29 cellular contexts compared by ENCODE assay signal in the genomic region with DNA sequence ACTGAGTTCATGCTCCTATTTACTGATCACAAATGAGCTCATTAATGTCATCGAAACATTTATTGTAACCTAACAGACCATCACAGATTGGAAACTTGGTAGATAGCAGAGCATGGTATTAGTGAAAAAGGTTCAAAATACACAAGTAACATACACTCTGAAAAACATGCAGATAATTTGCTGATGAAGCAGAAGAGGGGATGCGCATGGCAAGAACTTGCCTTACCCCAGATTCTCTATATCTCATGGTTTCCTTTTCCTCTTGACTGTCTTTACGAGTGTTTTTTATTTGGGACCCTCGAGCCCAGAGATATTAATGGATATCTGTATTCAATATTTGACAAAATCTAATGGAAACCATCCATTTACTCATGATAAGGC. TPM values are rescaled to one million over a fixed set of nuclear protein-coding genes. Genes with fewer than 3 reads are reported as not detected.
DNase-seq lines count a peak whose midpoint lies in the region; ATAC-seq, FAIRE-seq and TF ChIP-seq lines count a peak whose summit lies in the region.
"Had no signal": no experiment of that assay in that cellular context is flagged by ENCODE, and none has a peak within 500 bp of the region (broad histone marks: within the 10 kb centered on the region; RNA-seq: fewer than 3 reads in every experiment).

No MANE protein-coding gene starts in this region.

- H3K9ac ChIP-seq in HepG2 (ENCODE audit: insufficient read depth, low read depth, low read length): no peak overlapping the region
- H3K9ac ChIP-seq in HUES48 (ENCODE audit: low read depth, low read length): no peak overlapping the region
- no peak overlapping the region for H3K9ac ChIP-seq in H1 (replicated peaks in 1 of 4; ENCODE audit: extremely low read depth in 1 of 4, low read depth in 3 of 4, low read length in 3 of 4)

- H2AFZ ChIP-seq in HepG2 (ENCODE audit: low read length): no peak overlapping the region
- no peak overlapping the region for H2AFZ ChIP-seq in H1 (ENCODE audit: low read length)

- 92% methylated on average over 4 of the region's 4 CpGs for WGBS in HepG2 (ENCODE audit: low lambda C conversion rate)
- WGBS in right lobe of liver (ENCODE audit: insufficient coverage, low coverage, low lambda C conversion rate, missing lambda C conversion rate): 92% methylated on average over 4 of the region's 4 CpGs
- WGBS in H1 (ENCODE audit: extremely low coverage in 1 of 2, insufficient coverage in 1 of 2, insufficient read length in 1 of 2, insufficient replicate concordance in 2 of 2, low coverage in 1 of 2, low lambda C conversion rate in 2 of 2, missing lambda C conversion rate in 1 of 2), 2 experiments: 84% methylated on average over 4 of the region's 4 CpGs; no CpG with 5 or more reads in 1 of the 2 experiments

- no peak for ATAC-seq in HepG2
- no peak for ATAC-seq in right lobe of liver
- ATAC-seq in activated naive CD4-positive, alpha-beta T cell treated with anti-CD3 and anti-CD28 coated beads, Interleukin-2, amount 50 U/mL, for 72 hours: no peak
- no peak for ATAC-seq in HG03565 (IDR thresholded peaks at IDR 0.05; ENCODE audit: unreplicated experiment)
- ATAC-seq: activated T-cell treated with anti-CD3 and anti-CD28 coated beads, Interleukin-2, amount 50 U/mL, for 72 hours; lower lobe of right lung; sciatic nerve; SK-N-SH treated with all-trans-retinoic acid at 6 μM for 48 hours had no signal

- H2BK5ac ChIP-seq in H1 (ENCODE audit: low read depth, low read length): no peak overlapping the region

- POLR2A ChIA-PET in HepG2 (lab: Yijun Ruan, JAX) (no interaction called here), H1 (lab: Charles Lee; ENCODE audit: partially characterized antibody) (interaction anchor here (0.9 to 1.2 kb wide), 3 partner anchors 9 to 305 kb away, joined by 3 to 4 read pairs (median 3); no protein-coding TSS in a partner anchor)

- no TSS peak for BruUV-seq in HepG2 (replicated peaks; lab: Mats Ljungman, UMichigan)

- H3K79me2 ChIP-seq in HepG2 (ENCODE audit: insufficient read depth, low read length) (no peaks in the 10 kb centered on the region), H1 (ENCODE audit: control insufficient read depth in 1 of 2, insufficient read depth in 2 of 2, low read length in 2 of 2) (no peaks in the 10 kb centered on the region)

- no peaks in the 10 kb centered on the region for H3K27me3 ChIP-seq in HepG2 (ENCODE audit: control insufficient read depth in 1 of 2, insufficient read depth in 2 of 2, low read length in 2 of 2)
- H3K27me3 ChIP-seq in right lobe of liver: no peaks in the 10 kb centered on the region
- no peaks in the 10 kb centered on the region for H3K27me3 ChIP-seq in HUES48 (ENCODE audit: control insufficient read depth, insufficient read depth, low read length)
- no peaks in the 10 kb centered on the region for H3K27me3 ChIP-seq in H1 (replicated peaks in 1 of 4; ENCODE audit: control insufficient read depth in 3 of 4, extremely low read depth in 1 of 4, insufficient read depth in 3 of 4, low read length in 3 of 4)
- H3K27me3 ChIP-seq: ascending aorta, stomach, transverse colon had no signal

- TF ChIP-seq RAD21 in HepG2 (CRISPR knock-in tag; IDR thresholded peaks at IDR 0.05) (no peak), H1 (IDR thresholded peaks at IDR 0.05 in 1 of 2, conservative IDR thresholded peaks at IDR 0.05 in 1 of 2; ENCODE audit: low read depth in 2 of 2, low read length in 2 of 2) (no peak)

- no peak overlapping the region for H2BK20ac ChIP-seq in H1 (ENCODE audit: low read length)

- CTCF ChIA-PET in HepG2 (lab: Yijun Ruan, JAX; ENCODE audit: low intra/inter-chr PET ratio, low total read pairs) (no interaction called here), H1 (lab: Charles Lee; ENCODE audit: partially characterized antibody) (no interaction called here)

- H3K4me3 ChIP-seq in HepG2 (replicated peaks in 1 of 3; ENCODE audit: insufficient read depth in 1 of 3, low read depth in 2 of 3, low read length in 3 of 3) (no peak overlapping the region), right lobe of liver (no peak overlapping the region), HUES48 (ENCODE audit: low read depth, low read length) (no peak overlapping the region), H1 (ENCODE audit: extremely low read depth in 1 of 4, insufficient read depth in 2 of 4, low read depth in 3 of 4, low read length in 4 of 4) (peak overlapping the region in 1 of 4 experiments; percentile 2; a peak in 1 of 8 replicates)
- H3K4me3 ChIP-seq: ascending aorta, lower lobe of right lung, stomach, transverse colon had no signal

- intact Hi-C loops in HepG2 (cut with micrococcal nuclease; ENCODE audit: unreplicated experiment) (no loop called here), right lobe of liver (cut with DNase I) (no loop called here)

- no peaks in the 10 kb centered on the region for H3K9me3 ChIP-seq in HepG2 (ENCODE audit: low read length)
- H3K9me3 ChIP-seq in right lobe of liver: no peaks in the 10 kb centered on the region
- H3K9me3 ChIP-seq in HUES48 (ENCODE audit: control insufficient read depth, insufficient read depth, low read length): no peaks in the 10 kb centered on the region
- H3K9me3 ChIP-seq in H1 (ENCODE audit: insufficient read depth in 2 of 2, low read depth in 1 of 2, low read length in 1 of 2): no peaks in the 10 kb centered on the region
- H3K9me3 ChIP-seq: ascending aorta, lower lobe of right lung, stomach, transverse colon had no signal

- no peak overlapping the region for H4K8ac ChIP-seq in H1 (ENCODE audit: extremely low read depth, insufficient read depth, low read length)

- no peaks in the 10 kb centered on the region for H4K20me1 ChIP-seq in HepG2 (ENCODE audit: insufficient read depth, low read length)
- H4K20me1 ChIP-seq in H1 (replicated peaks in 1 of 2; ENCODE audit: control insufficient read depth in 1 of 2, insufficient read depth in 2 of 2, low read length in 2 of 2): no peaks in the 10 kb centered on the region

- TF ChIP-seq CTCF in HepG2 (CRISPR knock-in tag; IDR thresholded peaks at IDR 0.05) (no peak), right lobe of liver (IDR thresholded peaks at IDR 0.05) (no peak), H1 (IDR thresholded peaks at IDR 0.05; ENCODE audit: control extremely low read depth in 1 of 3, insufficient read depth in 1 of 3, low read depth in 1 of 3, low read length in 3 of 3) (no peak)

- H3K79me1 ChIP-seq in H1 (ENCODE audit: low read depth, low read length): no peaks in the 10 kb centered on the region

- FAIRE-seq in HepG2 (lab: Jason Lieb, UNC) (no peak), H1 (lab: Jason Lieb, UNC) (no peak)

- H3K9me3 Mint-ChIP-seq in activated naive CD4-positive, alpha-beta T cell treated with anti-CD3 and anti-CD28 coated beads, Interleukin-2, amount 50 U/mL, for 72 hours: no peaks in the 10 kb centered on the region
- H3K9me3 Mint-ChIP-seq: activated CD4-positive, alpha-beta T cell treated with anti-CD3 and anti-CD28 coated beads, Interleukin-2, amount 10 ng/mL, durations not matched to agents 7 days and 5 days; activated T-cell treated with anti-CD3 and anti-CD28 coated beads, Interleukin-2, amount 50 U/mL, for 72 hours; neural crest cell; T-helper 2 cell treated with Interferon-gamma antibody and Interleukin-4, amounts not matched to agents 5 μg/mL and 100 μg/mL, for 36 hours had no signal

- H2AK5ac ChIP-seq in H1 (ENCODE audit: low read depth, low read length): no peak overlapping the region

- H3K18ac ChIP-seq in H1 (ENCODE audit: extremely low read depth, low read length): no peak overlapping the region

- no peak overlapping the region for H3K23ac ChIP-seq in H1 (ENCODE audit: insufficient read length)

- no peaks in the 10 kb centered on the region for H3K4me1 ChIP-seq in HepG2 (ENCODE audit: insufficient read depth, low read length)
- no peaks in the 10 kb centered on the region for H3K4me1 ChIP-seq in right lobe of liver
- H3K4me1 ChIP-seq in HUES48 (ENCODE audit: control insufficient read depth, insufficient read depth, low read length): peaks cover 14% of the 10 kb centered on the region
- peaks cover 0 to 7% (median 5%) of the 10 kb centered on the region in 4 experiments; a peak in 4 of 7 replicates for H3K4me1 ChIP-seq in H1 (replicated peaks in 1 of 4; ENCODE audit: control insufficient read depth in 3 of 4, insufficient read depth in 4 of 4, low read length in 3 of 4)
- H3K4me1 ChIP-seq: ascending aorta, lower lobe of right lung, stomach, transverse colon had no signal

- peaks cover 11 to 20% of the 10 kb centered on the region in 2 donors for H3K36me3 Mint-ChIP-seq in activated naive CD4-positive, alpha-beta T cell treated with anti-CD3 and anti-CD28 coated beads, Interleukin-2, amount 50 U/mL, for 72 hours

- H2BK120ac ChIP-seq in H1 (replicated peaks; ENCODE audit: low read depth, low read length): peak overlapping the region; percentile 45

- H4K91ac ChIP-seq in H1 (replicated peaks; ENCODE audit: insufficient read length, low read length): no peak overlapping the region

- no peak overlapping the region for H3K56ac ChIP-seq in H1 (replicated peaks; ENCODE audit: insufficient read length, low read depth, low read length)

- peaks cover 3 to 11% of the 10 kb centered on the region in 2 experiments; a peak in 3 of 5 replicates for H3K36me3 ChIP-seq in HepG2 (replicated peaks in 1 of 2; ENCODE audit: control insufficient read depth in 1 of 2, insufficient read depth in 2 of 2, low read length in 2 of 2)
- peaks cover 0 to 20% (median 4%) of the 10 kb centered on the region in 4 donors for H3K36me3 ChIP-seq in right lobe of liver
- H3K36me3 ChIP-seq in HUES48 (ENCODE audit: control insufficient read depth, insufficient read depth, low read length): peaks cover 35% of the 10 kb centered on the region
- peaks cover 0 to 25% (median 6%) of the 10 kb centered on the region in 4 experiments; a peak in 4 of 8 replicates for H3K36me3 ChIP-seq in H1 (ENCODE audit: control insufficient read depth in 2 of 4, insufficient read depth in 4 of 4, low read length in 3 of 4)

- no peak overlapping the region for H3K27ac Mint-ChIP-seq in activated naive CD4-positive, alpha-beta T cell treated with anti-CD3 and anti-CD28 coated beads, Interleukin-2, amount 50 U/mL, for 72 hours
- H3K27ac Mint-ChIP-seq: activated CD4-positive, alpha-beta T cell treated with anti-CD3 and anti-CD28 coated beads, Interleukin-2, amount 10 ng/mL, durations not matched to agents 7 days and 5 days; T-helper 2 cell treated with Interferon-gamma antibody and Interleukin-4, amounts not matched to agents 5 μg/mL and 100 μg/mL, for 36 hours had no signal

- no peak overlapping the region for H3K14ac ChIP-seq in H1 (ENCODE audit: insufficient read length)

- no peak overlapping the region for H2BK12ac ChIP-seq in H1 (ENCODE audit: low read depth, low read length)

- H3K27ac ChIP-seq in HepG2 (ENCODE audit: extremely low read length, insufficient read depth, low read length) (no peak overlapping the region), right lobe of liver (no peak overlapping the region), HUES48 (ENCODE audit: low read depth, low read length) (peak overlapping the region; percentile 11), H1 (ENCODE audit: low read depth, low read length) (no peak overlapping the region)
- H3K27ac ChIP-seq: ascending aorta, lower lobe of right lung, stomach, transverse colon had no signal

- H3K4me2 ChIP-seq in HepG2 (ENCODE audit: low read depth, low read length): no peak overlapping the region
- 0 out of 4 replicates have a peak overlapping the region, but pooled peaks of 1 of the 2 experiments have one; percentile 20 for H3K4me2 ChIP-seq in H1 (ENCODE audit: insufficient read depth in 1 of 2, low read depth in 2 of 2, low read length in 2 of 2)

- H3K4ac ChIP-seq in H1 (replicated peaks; ENCODE audit: insufficient read length, low read depth, low read length): no peak overlapping the region

- no peak overlapping the region for H2BK15ac ChIP-seq in H1 (ENCODE audit: low read length)

- TF ChIP-seq EP300 in HepG2 (IDR thresholded peaks at IDR 0.05; ENCODE audit: low read depth in 2 of 2, low read length in 2 of 2): no peak
- no peak for TF ChIP-seq EP300 in HepG2 (CRISPR knock-in tag; IDR thresholded peaks at IDR 0.05; ENCODE audit: borderline replicate concordance)
- TF ChIP-seq EP300 in H1 (IDR thresholded peaks at IDR 0.05; ENCODE audit: borderline replicate concordance in 1 of 2, low read depth in 2 of 2, low read length in 2 of 2): no peak

- peak overlapping the region; percentile 37 for H4K5ac ChIP-seq in H1 (ENCODE audit: insufficient read length, low read depth, low read length)

- TF ChIP-seq POLR2A in HepG2 (IDR thresholded peaks at IDR 0.05; ENCODE audit: insufficient read depth in 1 of 2, low read depth in 2 of 2, low read length in 2 of 2) (no peak), right lobe of liver (IDR thresholded peaks at IDR 0.05) (no peak), H1 (IDR thresholded peaks at IDR 0.05; ENCODE audit: control extremely low read depth in 1 of 2, low read depth in 2 of 2, low read length in 2 of 2) (no peak)

- H3K23me2 ChIP-seq in H1 (ENCODE audit: low read depth, low read length): no peaks in the 10 kb centered on the region

- DNase-seq in HepG2 (ENCODE audit: low spot score) (no peak), right lobe of liver (no peak), H1 (ENCODE audit: low read depth in 1 of 2, low spot score in 2 of 2) (no peak), glomerular visceral epithelial cell (ENCODE audit: extremely low spot score) (no peak), hypothalamus (lab: John Stamatoyannopoulos, UW) (no peak)
- DNase-seq in activated naive CD4-positive, alpha-beta T cell treated with anti-CD3 and anti-CD28 coated beads, Interleukin-2, amount 50 U/mL, for 72 hours (ENCODE audit: low spot score in 2 of 2): no peak
- DNase-seq: 8988T; activated CD4-positive, alpha-beta T cell treated with anti-CD3 and anti-CD28 coated beads, Interleukin-2, amount 10 ng/mL, durations not matched to agents 7 days and 5 days; activated naive CD4-positive, alpha-beta T cell treated with anti-CD3 and anti-CD28 coated beads, Interleukin-2, amount 50 U/mL, for 16 hours; activated T-cell treated with anti-CD3 and anti-CD28 coated beads, Interleukin-2, amount 50 U/mL, for 72 hours; AML-193; cortex of kidney; GF-D8; lower lobe of right lung; NCI-H1105 treated with DMSO at 0.1 percent for 48 hours; NCI-H2029 treated with DMSO at 0.1 percent for 48 hours; NCI-H226; NCI-H774; posterior cingulate gyrus; stimulated activated CD4-positive, alpha-beta T cell treated with anti-CD3 and anti-CD28 coated beads, Interleukin-15, amount 100 ng/mL, for 24 hours; stomach had no signal

- in situ Hi-C loops in HepG2 (cut with HindIII; ENCODE audit: extremely low pct_ligation_motif_present, low pct_unique_long_range_greater_than_20kb): no loop called here

RNA-seq across cellular contexts. Expression of gene QRSL1, which starts 37.6 kb away (rescaled TPM):
- total RNA-seq in HepG2 (2016; rRNA removed; fragmentation: Illumina TruSeq; extraction: Trizol): 22.3 and 24.2 TPM in 2 replicates
- 8.5 and 9.3 TPM in 2 replicates for total RNA-seq in HepG2 (2016; cell fraction: cytosol; rRNA removed; fragmentation: Illumina TruSeq; extraction: Trizol; ENCODE audit: low read depth)
- 22.7 and 26.6 TPM in 2 replicates for total RNA-seq in HepG2 (2016; cell fraction: insoluble cytoplasmic fraction; rRNA removed; fragmentation: Illumina TruSeq; extraction: Trizol)
- 19.1 and 19.6 TPM in 2 replicates for total RNA-seq in HepG2 (2016; cell fraction: membrane; rRNA removed; fragmentation: Illumina TruSeq; extraction: Trizol)
- 13.8 and 19.9 TPM in 2 replicates for total RNA-seq in HepG2 (2016; cell fraction: nucleus; rRNA removed; fragmentation: Illumina TruSeq; extraction: Trizol)
- polyA plus RNA-seq in HepG2 (2011; rRNA removed): 6.4 and 8.2 TPM in 2 replicates
- polyA plus RNA-seq in HepG2 (2011; cell fraction: cytosol; rRNA removed): 5.0 and 5.5 TPM in 2 replicates
- 3.4 and 3.8 TPM in 2 replicates for polyA plus RNA-seq in HepG2 (2011; cell fraction: nucleus; rRNA removed)
- 7.6 and 8.7 TPM in 2 replicates for polyA plus RNA-seq in HepG2 (2012)
- 5.1 and 6.2 TPM in 2 replicates for polyA plus RNA-seq in HepG2 (2016; cell fraction: cytosol; fragmentation: Illumina TruSeq; extraction: Trizol; ENCODE audit: low read depth)
- polyA plus RNA-seq in HepG2 (2016; cell fraction: insoluble cytoplasmic fraction; fragmentation: Illumina TruSeq; extraction: Trizol; ENCODE audit: low read depth): 18.4 and 18.9 TPM in 2 replicates
- 9.0 and 9.9 TPM in 2 replicates for polyA plus RNA-seq in HepG2 (2016; cell fraction: membrane; fragmentation: Illumina TruSeq; extraction: Trizol; ENCODE audit: low read depth)
- polyA plus RNA-seq in HepG2 (2016; cell fraction: nucleus; fragmentation: Illumina TruSeq; extraction: Trizol; ENCODE audit: insufficient read depth, low read depth): 11.0 and 15.2 TPM in 2 replicates
- 12.6 and 15.4 TPM in 2 replicates for polyA minus RNA-seq in HepG2 (2011; rRNA and poly(A)+ RNA removed; ENCODE audit: low replicate concordance)
- polyA minus RNA-seq in HepG2 (2011; cell fraction: cytosol; rRNA and poly(A)+ RNA removed): 5.0 and 5.5 TPM in 2 replicates
- 18.9 and 19.0 TPM in 2 replicates for polyA minus RNA-seq in HepG2 (2011; cell fraction: nucleus; rRNA and poly(A)+ RNA removed)
- total RNA-seq in right lobe of liver: 1 to 10 TPM; 6.0 to 8.8 (median 7.8) TPM
- total RNA-seq in H1 (2021; fragmentation: NEBNext Ultra II Directional; extraction: Animal tissue kit (Norgen Biotek cat#: 25700)): 22.0 and 22.2 TPM in 2 replicates
- 5.6 and 7.8 TPM in 2 replicates for polyA plus RNA-seq in H1 (2011; rRNA removed)
- 12.2 TPM for polyA plus RNA-seq in H1 (2011; cell fraction: cytosol; rRNA removed)
- 10.3 TPM for polyA plus RNA-seq in H1 (2011; cell fraction: nucleus; rRNA removed)
- polyA plus RNA-seq in H1 (2012, experiment 1 of 2): 11.5 to 20.0 TPM (median 14.2 TPM) in 4 replicates
- 3.7 TPM for polyA plus RNA-seq in H1 (2012, experiment 2 of 2)
- 9.4 TPM for polyA plus RNA-seq in H1 (2013, experiment 1 of 2)
- 9.2 TPM for polyA plus RNA-seq in H1 (2013, experiment 2 of 2)
- 21.7 and 24.5 TPM in 2 replicates for polyA minus RNA-seq in H1 (2011; rRNA and poly(A)+ RNA removed)
- 10.4 TPM for polyA minus RNA-seq in H1 (2011; cell fraction: cytosol; rRNA and poly(A)+ RNA removed)
- polyA minus RNA-seq in H1 (2011; cell fraction: nucleus; rRNA and poly(A)+ RNA removed): 27.8 TPM
- 10 to 100 TPM; 20.0 to 20.5 TPM for total RNA-seq in activated naive CD4-positive, alpha-beta T cell treated with anti-CD3 and anti-CD28 coated beads, Interleukin-2, amount 50 U/mL, for 72 hours

RNA-seq across cellular contexts. Expression of gene RTN4IP1, which starts 37.7 kb away (rescaled TPM):
- total RNA-seq in HepG2 (2016; rRNA removed; fragmentation: Illumina TruSeq; extraction: Trizol): 17.2 and 25.2 TPM in 2 replicates
- total RNA-seq in HepG2 (2016; cell fraction: cytosol; rRNA removed; fragmentation: Illumina TruSeq; extraction: Trizol; ENCODE audit: low read depth): 6.0 and 8.2 TPM in 2 replicates
- total RNA-seq in HepG2 (2016; cell fraction: insoluble cytoplasmic fraction; rRNA removed; fragmentation: Illumina TruSeq; extraction: Trizol): 18.1 and 25.5 TPM in 2 replicates
- total RNA-seq in HepG2 (2016; cell fraction: membrane; rRNA removed; fragmentation: Illumina TruSeq; extraction: Trizol): 10.8 and 11.0 TPM in 2 replicates
- total RNA-seq in HepG2 (2016; cell fraction: nucleus; rRNA removed; fragmentation: Illumina TruSeq; extraction: Trizol): 11.3 and 12.1 TPM in 2 replicates
- polyA plus RNA-seq in HepG2 (2011; rRNA removed): 4.7 and 5.5 TPM in 2 replicates
- 4.0 and 5.2 TPM in 2 replicates for polyA plus RNA-seq in HepG2 (2011; cell fraction: cytosol; rRNA removed)
- polyA plus RNA-seq in HepG2 (2011; cell fraction: nucleus; rRNA removed): 1.7 and 2.3 TPM in 2 replicates
- polyA plus RNA-seq in HepG2 (2012): 7.0 and 7.1 TPM in 2 replicates
- polyA plus RNA-seq in HepG2 (2016; cell fraction: cytosol; fragmentation: Illumina TruSeq; extraction: Trizol; ENCODE audit: low read depth): 2.7 and 3.5 TPM in 2 replicates
- 19.5 and 22.1 TPM in 2 replicates for polyA plus RNA-seq in HepG2 (2016; cell fraction: insoluble cytoplasmic fraction; fragmentation: Illumina TruSeq; extraction: Trizol; ENCODE audit: low read depth)
- 5.7 and 6.9 TPM in 2 replicates for polyA plus RNA-seq in HepG2 (2016; cell fraction: membrane; fragmentation: Illumina TruSeq; extraction: Trizol; ENCODE audit: low read depth)
- polyA plus RNA-seq in HepG2 (2016; cell fraction: nucleus; fragmentation: Illumina TruSeq; extraction: Trizol; ENCODE audit: insufficient read depth, low read depth): 6.8 and 8.1 TPM in 2 replicates
- polyA minus RNA-seq in HepG2 (2011; rRNA and poly(A)+ RNA removed; ENCODE audit: low replicate concordance): 4.5 and 10.4 TPM in 2 replicates
- 2.9 and 3.2 TPM in 2 replicates for polyA minus RNA-seq in HepG2 (2011; cell fraction: cytosol; rRNA and poly(A)+ RNA removed)
- polyA minus RNA-seq in HepG2 (2011; cell fraction: nucleus; rRNA and poly(A)+ RNA removed): 10.2 and 10.3 TPM in 2 replicates
- 1 to 10 TPM; 4.0 to 6.3 (median 4.9) TPM for total RNA-seq in right lobe of liver
- 19.1 and 19.5 TPM in 2 replicates for total RNA-seq in H1 (2021; fragmentation: NEBNext Ultra II Directional; extraction: Animal tissue kit (Norgen Biotek cat#: 25700))
- 8.2 and 14.6 TPM in 2 replicates for polyA plus RNA-seq in H1 (2011; rRNA removed)
- polyA plus RNA-seq in H1 (2011; cell fraction: cytosol; rRNA removed): 16.8 TPM
- 5.6 TPM for polyA plus RNA-seq in H1 (2011; cell fraction: nucleus; rRNA removed)
- polyA plus RNA-seq in H1 (2012, experiment 1 of 2): 24.6 to 33.9 TPM (median 25.6 TPM) in 4 replicates
- 4.9 TPM for polyA plus RNA-seq in H1 (2012, experiment 2 of 2)
- polyA plus RNA-seq in H1 (2013, experiment 1 of 2): 11.1 TPM
- polyA plus RNA-seq in H1 (2013, experiment 2 of 2): 12.6 TPM
- 17.9 TPM in 2 replicates for polyA minus RNA-seq in H1 (2011; rRNA and poly(A)+ RNA removed)
- 8.7 TPM for polyA minus RNA-seq in H1 (2011; cell fraction: cytosol; rRNA and poly(A)+ RNA removed)
- 17.5 TPM for polyA minus RNA-seq in H1 (2011; cell fraction: nucleus; rRNA and poly(A)+ RNA removed)
- 1 to 10 TPM; 6.6 to 8.0 TPM for total RNA-seq in activated naive CD4-positive, alpha-beta T cell treated with anti-CD3 and anti-CD28 coated beads, Interleukin-2, amount 50 U/mL, for 72 hours

Comparison
In these comparisons a context has a peak if more than half of its experiments do, and no peak if none do; other contexts are left out.
1. Of the 41 proteins assayed by ChIP-seq in both HepG2 and H1: peak only in HepG2: none; only in H1: none; in both: MAFK; in neither: 40.